Comparison of ENCODE assay signal across 22 cellular contexts in the genomic region with DNA sequence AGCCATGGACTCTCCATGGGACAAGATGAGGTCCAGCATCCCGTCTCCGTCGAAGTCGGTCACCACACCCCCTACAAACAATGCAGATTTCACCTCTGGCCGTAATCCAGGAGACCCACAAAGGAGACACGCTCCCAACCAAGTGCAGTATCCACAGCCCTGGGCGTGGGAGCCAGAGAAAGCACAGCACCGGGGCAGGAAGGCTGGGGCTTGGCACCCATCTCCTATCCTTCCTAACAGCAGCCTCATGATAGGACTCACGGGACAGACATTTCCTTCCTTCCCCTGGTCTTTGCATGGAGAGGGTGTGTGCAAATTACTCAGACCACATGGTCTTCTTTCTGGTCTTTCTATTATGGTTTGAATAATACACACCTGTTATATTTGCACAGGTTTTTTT. TPM values are rescaled to one million over a fixed set of nuclear protein-coding genes. Genes with fewer than 3 reads are reported as not detected.
A peak's percentile ranks its signal among the peaks of the same experiment; 100 is the strongest.
DNase-seq lines count a peak whose midpoint lies in the region; ATAC-seq, FAIRE-seq and TF ChIP-seq lines count a peak whose summit lies in the region.
"Had no signal": no experiment of that assay in that cellular context is flagged by ENCODE, and none has a peak within 500 bp of the region (broad histone marks: within the 10 kb centered on the region; RNA-seq: fewer than 3 reads in every experiment).

No MANE protein-coding gene starts in this region.

- H2AK5ac ChIP-seq in neuronal stem cell (ENCODE audit: low read depth, low read length) = peak overlapping the region; percentile 58

- ATAC-seq in heart left ventricle = peak in 3 of 4 donors; percentile 69 to 89 (median 78)
- ATAC-seq in HG02870 (IDR thresholded peaks at IDR 0.05; ENCODE audit: unreplicated experiment) = no peak
- ATAC-seq: A549, K562 had no signal

- peak; percentile 84 for FAIRE-seq in endothelial cell of umbilical vein (lab: Jason Lieb, UNC)
- FAIRE-seq: A549, G401.6, GM12892, K562, RCC 7860 had no signal

- H3K4me3 ChIP-seq in heart left ventricle (no peak overlapping the region), endothelial cell of umbilical vein (replicated peaks in 1 of 3; ENCODE audit: insufficient read depth in 1 of 3, low read depth in 1 of 3, low read length in 3 of 3) (peak overlapping the region in 2 of 3 experiments; percentile 2 to 3), neuronal stem cell (ENCODE audit: low read length in 2 of 2) (no peak overlapping the region)
- H3K4me3 ChIP-seq: A549, K562, MG63 had no signal

- no peak overlapping the region for H2BK15ac ChIP-seq in neuronal stem cell (ENCODE audit: low read length)

- H3K36me3 ChIP-seq in heart left ventricle = no peaks in the 10 kb centered on the region
- no peaks in the 10 kb centered on the region for H3K36me3 ChIP-seq in endothelial cell of umbilical vein (ENCODE audit: control insufficient read depth in 2 of 2, extremely low read depth in 1 of 2, insufficient read depth in 2 of 2, low read length in 2 of 2)
- H3K36me3 ChIP-seq in neuronal stem cell (replicated peaks in 1 of 2; ENCODE audit: control insufficient read depth in 2 of 2, insufficient read depth in 2 of 2, low read length in 2 of 2) = no peaks in the 10 kb centered on the region
- H3K36me3 ChIP-seq: BE2C, MG63 had no signal

- 53 to 58% (median 55%) methylated on average over 9 of the region's 9 CpGs for WGBS in heart left ventricle, 4 donors
- no CpG with 5 or more reads among the region's 9 CpGs for WGBS in neuronal stem cell (ENCODE audit: extremely low coverage in 2 of 2, insufficient read length in 2 of 2, insufficient replicate concordance in 1 of 2), 2 donors

- H3K4me1 ChIP-seq in heart left ventricle = peaks cover 0 to 14% (median 0%) of the 10 kb centered on the region in 12 donors
- peaks cover 15% of the 10 kb centered on the region for H3K4me1 ChIP-seq in endothelial cell of umbilical vein (ENCODE audit: control insufficient read depth, extremely low read depth, insufficient read depth, low read length)
- H3K4me1 ChIP-seq in neuronal stem cell (ENCODE audit: control insufficient read depth in 2 of 2, insufficient read depth in 1 of 2, low read depth in 1 of 2, low read length in 2 of 2) = peaks cover 0 to 9% of the 10 kb centered on the region in 2 donors
- H3K4me1 ChIP-seq: BE2C, Caco-2 had no signal

- H2AFZ ChIP-seq in endothelial cell of umbilical vein (ENCODE audit: low read depth, low read length) = peak overlapping the region; percentile 67
- H2AFZ ChIP-seq in neuronal stem cell (ENCODE audit: low read length) = no peak overlapping the region

- H4K91ac ChIP-seq in neuronal stem cell (ENCODE audit: low read depth, low read length, poor library complexity) = no peak overlapping the region

- no peaks in the 10 kb centered on the region for H3K79me1 ChIP-seq in neuronal stem cell (ENCODE audit: low read depth, low read length)

- H3K9ac ChIP-seq in endothelial cell of umbilical vein (replicated peaks; ENCODE audit: extremely low read depth, insufficient read depth, low read length) (no peak overlapping the region), neuronal stem cell (ENCODE audit: low read depth, low read length, poor library complexity) (no peak overlapping the region)

- H2BK120ac ChIP-seq in neuronal stem cell (ENCODE audit: low read depth, low read length) = no peak overlapping the region

- no peaks in the 10 kb centered on the region for H3K79me2 ChIP-seq in endothelial cell of umbilical vein (ENCODE audit: control insufficient read depth, insufficient read depth, low read length)

- H3K4me2 ChIP-seq in endothelial cell of umbilical vein (ENCODE audit: insufficient read depth, low read length) = peak overlapping the region; percentile 2
- H3K4me2 ChIP-seq in neuronal stem cell (ENCODE audit: insufficient read depth, low read length, poor library complexity, severe bottlenecking) = no peak overlapping the region
- H3K4me2 ChIP-seq: A549 had no signal

- dilution Hi-C loops in endothelial cell of umbilical vein (cut with MboI; ENCODE audit: extremely low pct_ligation_motif_present, low sequenced_read_pairs) = no loop called here

- H3K9me1 ChIP-seq in endothelial cell of umbilical vein (replicated peaks; ENCODE audit: control insufficient read depth, extremely low read depth, insufficient read depth, low read length) = no peaks in the 10 kb centered on the region

- peak in 3 of 5 donors; percentile 47 to 56 (median 55) for DNase-seq in heart left ventricle
- no peak for DNase-seq in cardiac septum (ENCODE audit: low spot score)
- DNase-seq in NCI-H526 treated with DMSO at 0.1 percent for 48 hours (lab: John Stamatoyannopoulos, UW) = peak; percentile 10
- DNase-seq in endothelial cell of umbilical vein (ENCODE audit: low read depth, low spot score) = peak; percentile 88
- no peak for DNase-seq in neuronal stem cell (ENCODE audit: low spot score)
- no peak for DNase-seq in SW480 (ENCODE audit: low spot score)
- no peak for DNase-seq in DMS114 treated with DMSO at 0.1 percent for 48 hours (lab: John Stamatoyannopoulos, UW; ENCODE audit: unreplicated experiment)
- DNase-seq: BE2C; Caco-2; CD4-positive, alpha-beta memory T cell; DMS 273 treated with DMSO at 0.1 percent for 48 hours; H9; HFFc6; MG63; NCI-H187 treated with DMSO at 0.1 percent for 48 hours; OCI-M1 had no signal

- H4K20me1 ChIP-seq in endothelial cell of umbilical vein (replicated peaks; ENCODE audit: control insufficient read depth, extremely low read depth, insufficient read depth, low read length) = no peaks in the 10 kb centered on the region

- H3K27me3 ChIP-seq in heart left ventricle (no peaks in the 10 kb centered on the region), endothelial cell of umbilical vein (ENCODE audit: control insufficient read depth in 2 of 2, insufficient read depth in 2 of 2, low read length in 2 of 2) (no peaks in the 10 kb centered on the region), neuronal stem cell (ENCODE audit: control insufficient read depth in 3 of 3, insufficient read depth in 3 of 3, low read depth in 1 of 3, low read length in 3 of 3) (peaks cover 0 to 33% (median 0%) of the 10 kb centered on the region in 3 experiments)
- H3K27me3 ChIP-seq: BE2C, MG63 had no signal

- peak overlapping the region; percentile 51 for H2BK12ac ChIP-seq in neuronal stem cell (ENCODE audit: low read length)

- intact Hi-C loops in heart left ventricle (cut with DNase I) (no loop called here), cardiac septum (cut with DNase I) (no loop called here), endothelial cell of umbilical vein (cut with micrococcal nuclease) (no loop called here)

- no peak overlapping the region for H4K8ac ChIP-seq in neuronal stem cell (ENCODE audit: low read depth, low read length)

- H2BK5ac ChIP-seq in neuronal stem cell (ENCODE audit: low read length) = no peak overlapping the region

- no TSS peak for BruUV-seq in endothelial cell of umbilical vein (replicated peaks; lab: Mats Ljungman, UMichigan)

- CTCF ChIA-PET in endothelial cell of umbilical vein (lab: Charles Lee) = interaction anchor here (2.3 kb wide), 1 partner anchor 19 kb away, joined by 9 read pairs; no protein-coding TSS in a partner anchor

- TF ChIP-seq POLR2A in heart left ventricle (IDR thresholded peaks at IDR 0.05) (no peak), endothelial cell of umbilical vein (IDR thresholded peaks at IDR 0.05; ENCODE audit: low read depth, low read length) (peak; percentile 48)

- H3K9me3 ChIP-seq in heart left ventricle (no peaks in the 10 kb centered on the region), endothelial cell of umbilical vein (replicated peaks; ENCODE audit: control insufficient read depth, insufficient read depth, low read length) (no peaks in the 10 kb centered on the region), neuronal stem cell (replicated peaks in 1 of 2; ENCODE audit: control insufficient read depth in 2 of 2, insufficient read depth in 1 of 2, low read depth in 1 of 2, low read length in 2 of 2) (peaks cover 0 to 3% of the 10 kb centered on the region in 2 donors)
- H3K9me3 ChIP-seq: A549, BE2C, Caco-2, MG63 had no signal

- no peak overlapping the region for H3K14ac ChIP-seq in neuronal stem cell (ENCODE audit: low read length)

- H3K27ac ChIP-seq in heart left ventricle (no peak overlapping the region), endothelial cell of umbilical vein (ENCODE audit: insufficient read depth, low read depth, low read length) (peak overlapping the region; percentile 36), neuronal stem cell (replicated peaks; ENCODE audit: low read length) (no peak overlapping the region)
- H3K27ac ChIP-seq: A549 had no signal

- POLR2A ChIA-PET in endothelial cell of umbilical vein (lab: Charles Lee) = no interaction called here

- TF ChIP-seq CTCF in heart left ventricle (IDR thresholded peaks at IDR 0.05) (no peak), endothelial cell of umbilical vein (IDR thresholded peaks at IDR 0.05; ENCODE audit: extremely low read depth in 1 of 2, insufficient read depth in 1 of 2, low read depth in 1 of 2, low read length in 2 of 2) (no peak)

- no peak overlapping the region for H3K23ac ChIP-seq in neuronal stem cell (ENCODE audit: low read depth, low read length, poor library complexity)

- H3K18ac ChIP-seq in neuronal stem cell (ENCODE audit: low read length) = peak overlapping the region; percentile 74

- no peak overlapping the region for H3K4ac ChIP-seq in neuronal stem cell (ENCODE audit: low read length)

TF ChIP-seq in endothelial cell of umbilical vein, 7 proteins besides CTCF, POLR2A, EP300 and RAD21 (continues in another document):
- peak; percentile 74 for TF ChIP-seq POLR2AphosphoS5 (IDR thresholded peaks at IDR 0.05; ENCODE audit: insufficient read depth, low read depth, low read length)
- no peak for TF ChIP-seq MYC (IDR thresholded peaks at IDR 0.05; ENCODE audit: low read depth, low read length)
- TF ChIP-seq, protein P1, sequence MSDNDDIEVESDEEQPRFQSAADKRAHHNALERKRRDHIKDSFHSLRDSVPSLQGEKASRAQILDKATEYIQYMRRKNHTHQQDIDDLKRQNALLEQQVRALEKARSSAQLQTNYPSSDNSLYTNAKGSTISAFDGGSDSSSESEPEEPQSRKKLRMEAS (IDR thresholded peaks at IDR 0.05; ENCODE audit: insufficient read depth, insufficient read length) = peak; percentile 16
- peak; percentile 82 for TF ChIP-seq FOS (IDR thresholded peaks at IDR 0.05; ENCODE audit: borderline replicate concordance, insufficient read depth, low read length)

RNA-seq across cellular contexts. Expression of a gene that starts 46.3 kb away (rescaled TPM):
- total RNA-seq in heart left ventricle = 1 to 10 TPM in 1 of 9 donors, under 1 TPM in 7, not detected in 1; 0.06 to 1.1 (median 0.16) TPM
- under 1 TPM; 0.11 to 0.19 TPM for polyA plus RNA-seq in heart left ventricle
- total RNA-seq in cardiac septum = 0.54 TPM
- not detected in 2 replicates for total RNA-seq in endothelial cell of umbilical vein
- polyA plus RNA-seq in endothelial cell of umbilical vein = 0.02 and 0.03 TPM in 2 replicates
- polyA plus RNA-seq in endothelial cell of umbilical vein (2011; cell fraction: cytosol; rRNA removed) = 0.01 TPM in 1 of 2 replicates, not detected in the other
- polyA plus RNA-seq in endothelial cell of umbilical vein (2011; cell fraction: nucleus; rRNA removed) = not detected in 2 replicates
- polyA plus RNA-seq in endothelial cell of umbilical vein (2012) = 0.04 and 0.15 TPM in 2 replicates
- polyA minus RNA-seq in endothelial cell of umbilical vein = not detected in 2 replicates
- not detected for polyA minus RNA-seq in endothelial cell of umbilical vein (2011; cell fraction: cytosol; rRNA and poly(A)+ RNA removed)
- polyA minus RNA-seq in endothelial cell of umbilical vein (2011; cell fraction: nucleus; rRNA and poly(A)+ RNA removed) = not detected in 2 replicates
- under 0.01 TPM for polyA plus RNA-seq in neuronal stem cell (2013, experiment 1 of 2)
- 0.01 TPM for polyA plus RNA-seq in neuronal stem cell (2013, experiment 2 of 2)
- total RNA-seq: HFFc6 had no signal

Comparison
In these comparisons a context has a peak if more than half of its experiments do, and no peak if none do; other contexts are left out.
1. DNase-seq: peak in heart left ventricle (3 of 5), NCI-H526 treated with DMSO at 0.1 percent for 48 hours (single experiment) and endothelial cell of umbilical vein (single experiment); none in cardiac septum (single experiment), neuronal stem cell (single experiment), SW480 (single experiment) and DMS114 treated with DMSO at 0.1 percent for 48 hours (single experiment).
2. H3K4me3 ChIP-seq: peak in endothelial cell of umbilical vein (2 of 3); none in heart left ventricle (0 of 12) and neuronal stem cell (0 of 2).